In genomic region chr9:136244116-136244775, GRCh38 we compare ENCODE assay signal across 8 cellular contexts. TPM values are rescaled to one million over a fixed set of nuclear protein-coding genes. Genes with fewer than 3 reads are reported as not detected.
DNase-seq lines count a peak whose midpoint lies in the region; ATAC-seq and TF ChIP-seq lines count a peak whose summit lies in the region.

No MANE protein-coding gene starts in this region.

- H3K4me1 Mint-ChIP-seq in activated CD4-positive, alpha-beta T cell treated with anti-CD3 and anti-CD28 coated beads, Interleukin-2, amount 10 ng/mL, durations not matched to agents 24 days and 14 days, result peaks cover 31% of the 10 kb centered on the region

- ATAC-seq in HG02885 (IDR thresholded peaks at IDR 0.05; ENCODE audit: poor library complexity, unreplicated experiment) (peak; percentile 38), GM21825 (IDR thresholded peaks at IDR 0.05; ENCODE audit: unreplicated experiment) (no peak)

- peak overlapping the region; percentile 80 to 92 (median 88) for H3K4me3 ChIP-seq in esophagus muscularis mucosa
- H3K4me3 ChIP-seq in adrenal gland, result peak overlapping the region in 1 of 4 donors; percentile 44

- no peak overlapping the region for H3K27ac ChIP-seq in esophagus muscularis mucosa (replicated peaks in 1 of 4)
- H3K27ac ChIP-seq in caudate nucleus (ENCODE audit: low read depth, low read length), result no peak overlapping the region
- no peak overlapping the region for H3K27ac ChIP-seq in adrenal gland

- H3K9me3 Mint-ChIP-seq in activated CD4-positive, alpha-beta T cell treated with anti-CD3 and anti-CD28 coated beads, Interleukin-2, amount 10 ng/mL, durations not matched to agents 24 days and 14 days, result no peaks in the 10 kb centered on the region

- no peaks in the 10 kb centered on the region for H3K9me3 ChIP-seq in esophagus muscularis mucosa
- no peaks in the 10 kb centered on the region for H3K9me3 ChIP-seq in adrenal gland (replicated peaks in 1 of 3)

- peaks cover 8% of the 10 kb centered on the region for H3K36me3 Mint-ChIP-seq in activated CD4-positive, alpha-beta T cell treated with anti-CD3 and anti-CD28 coated beads, Interleukin-2, amount 10 ng/mL, durations not matched to agents 24 days and 14 days (ENCODE audit: low read depth)

- H3K27me3 ChIP-seq in esophagus muscularis mucosa (no peaks in the 10 kb centered on the region), adrenal gland (no peaks in the 10 kb centered on the region)

- peak overlapping the region; percentile 92 for H3K4me3 Mint-ChIP-seq in activated CD4-positive, alpha-beta T cell treated with anti-CD3 and anti-CD28 coated beads, Interleukin-2, amount 10 ng/mL, durations not matched to agents 24 days and 14 days

- TF ChIP-seq CTCF in esophagus muscularis mucosa (IDR thresholded peaks at IDR 0.05) (no peak), adrenal gland (IDR thresholded peaks at IDR 0.05) (no peak)

- no peak for TF ChIP-seq EP300 in esophagus muscularis mucosa (IDR thresholded peaks at IDR 0.05)

- H3K27me3 Mint-ChIP-seq in activated CD4-positive, alpha-beta T cell treated with anti-CD3 and anti-CD28 coated beads, Interleukin-2, amount 10 ng/mL, durations not matched to agents 24 days and 14 days, result peaks cover 4% of the 10 kb centered on the region

- peaks cover 34 to 50% (median 37%) of the 10 kb centered on the region in 4 donors for H3K4me1 ChIP-seq in esophagus muscularis mucosa
- H3K4me1 ChIP-seq in adrenal gland (replicated peaks in 1 of 2), result peaks cover 12 to 26% of the 10 kb centered on the region in 2 donors

- 45% methylated on average over 9 of the region's 9 CpGs for WGBS in esophagus muscularis mucosa
- whole genome bisulfite sequencing in adrenal gland, 4 donors, result 52 to 62% (median 53%) methylated on average over 9 of the region's 9 CpGs

- peaks cover 0 to 4% (median 0%) of the 10 kb centered on the region in 4 donors for H3K36me3 ChIP-seq in esophagus muscularis mucosa
- H3K36me3 ChIP-seq in adrenal gland (replicated peaks in 1 of 2), result no peaks in the 10 kb centered on the region

- intact Hi-C loops in activated CD4-positive, alpha-beta T cell treated with anti-CD3 and anti-CD28 coated beads, Interleukin-2, amount 10 ng/mL, durations not matched to agents 24 days and 14 days (cut with micrococcal nuclease), result loop anchor here (1.0 to 10.0 kb wide), 4 partner anchors 12 to 279 kb away; partner anchors contain the start of genes SEC16A and UBAC1
- intact Hi-C loops in esophagus muscularis mucosa (cut with DNase I), result no loop called here
- intact Hi-C loops in adrenal gland (cut with DNase I), result no loop called here

- H3K27ac Mint-ChIP-seq in activated CD4-positive, alpha-beta T cell treated with anti-CD3 and anti-CD28 coated beads, Interleukin-2, amount 10 ng/mL, durations not matched to agents 24 days and 14 days, result peak overlapping the region; percentile 93

- peak; percentile 48 for DNase-seq in CD1c-positive myeloid dendritic cell (ENCODE audit: extremely low spot score)
- DNase-seq in activated CD4-positive, alpha-beta T cell treated with anti-CD3 and anti-CD28 coated beads, Interleukin-2, amount 10 ng/mL, durations not matched to agents 24 days and 14 days, result peak; percentile 84
- DNase-seq in esophagus muscularis mucosa (ENCODE audit: extremely low spot score), result no peak
- peak; percentile 78 for DNase-seq in stimulated activated CD4-positive, alpha-beta T cell treated with anti-CD3 and anti-CD28 coated beads, Interleukin-1b, Interleukin-23, amount 100 ng/mL, for 48 hours
- no peak for DNase-seq in caudate nucleus (lab: John Stamatoyannopoulos, UW)
- no peak for DNase-seq in adrenal gland

- TF ChIP-seq POLR2A in esophagus muscularis mucosa (IDR thresholded peaks at IDR 0.05; ENCODE audit: low read depth), result no peak
- no peak for TF ChIP-seq POLR2A in adrenal gland (IDR thresholded peaks at IDR 0.05)

RNA-seq across cellular contexts. Expression of gene QSOX2, which starts 1.4 kb away (rescaled TPM):
- 26.4 and 28.0 TPM in 2 replicates for total RNA-seq in activated CD4-positive, alpha-beta T cell treated with anti-CD3 and anti-CD28 coated beads, Interleukin-2, amount 10 ng/mL, durations not matched to agents 24 days and 14 days
- total RNA-seq in esophagus muscularis mucosa, result 1 to 10 TPM; 5.4 to 7.6 (median 6.3) TPM
- 10 to 100 TPM in 4 of 8 donors, 1 to 10 TPM in 4; 6.4 to 14.3 (median 10.6) TPM for total RNA-seq in adrenal gland
- 10 to 100 TPM in 1 of 3 donors, 1 to 10 TPM in 2; 7.1 to 11.4 (median 7.6) TPM for polyA plus RNA-seq in adrenal gland

RNA-seq across cellular contexts. Expression of gene LHX3, which starts 39.3 kb away (rescaled TPM):
- not detected in 2 replicates for total RNA-seq in activated CD4-positive, alpha-beta T cell treated with anti-CD3 and anti-CD28 coated beads, Interleukin-2, amount 10 ng/mL, durations not matched to agents 24 days and 14 days
- total RNA-seq in esophagus muscularis mucosa, result not detected
- not detected for total RNA-seq in adrenal gland
- not detected for polyA plus RNA-seq in adrenal gland

RNA-seq across cellular contexts. Expression of gene CCDC187, which starts 59.6 kb away (rescaled TPM):
- total RNA-seq in activated CD4-positive, alpha-beta T cell treated with anti-CD3 and anti-CD28 coated beads, Interleukin-2, amount 10 ng/mL, durations not matched to agents 24 days and 14 days, result not detected in 2 replicates
- total RNA-seq in esophagus muscularis mucosa (not detected), adrenal gland (under 1 TPM in 7 of 8 donors, not detected in 1; 0.04 to 0.19 (median 0.09) TPM)
- polyA plus RNA-seq in adrenal gland, result under 1 TPM; under 0.01 to 0.08 (median 0.04) TPM

Comparison
In these comparisons a context has a peak if more than half of its experiments do, and no peak if none do; other contexts are left out.
1. DNase-seq: peak in CD1c-positive myeloid dendritic cell (single experiment), activated CD4-positive, alpha-beta T cell treated with anti-CD3 and anti-CD28 coated beads, Interleukin-2, amount 10 ng/mL, durations not matched to agents 24 days and 14 days (single experiment) and stimulated activated CD4-positive, alpha-beta T cell treated with anti-CD3 and anti-CD28 coated beads, Interleukin-1b, Interleukin-23, amount 100 ng/mL, for 48 hours (single experiment); none in esophagus muscularis mucosa (single experiment), caudate nucleus (0 of 61) and adrenal gland (0 of 7).